Comparison of ENCODE assay signal across 21 cellular contexts in genomic region chr13:82678052-82678451, GRCh38.
A peak's percentile ranks its signal among the peaks of the same experiment; 100 is the strongest.
DNase-seq lines count a peak whose midpoint lies in the region; ATAC-seq and TF ChIP-seq lines count a peak whose summit lies in the region.
"Had no signal": no experiment of that assay in that cellular context is flagged by ENCODE, and none has a peak within 500 bp of the region (broad histone marks: within the 10 kb centered on the region; RNA-seq: fewer than 3 reads in every experiment).

No MANE protein-coding gene starts in this region.

- H3K4me1 ChIP-seq in Caco-2 = no peaks in the 10 kb centered on the region
- H3K4me1 ChIP-seq: BE2C, BLaER1 had no signal

- peak overlapping the region; percentile 41 for H2AFZ ChIP-seq in SU-DHL-6 (ENCODE audit: low read depth, low read length, severe bottlenecking)

- H3K4me2 ChIP-seq in SU-DHL-6 (ENCODE audit: low read depth, low read length, poor library complexity, severe bottlenecking) = no peak overlapping the region
- H3K4me2 ChIP-seq: BLaER1 had no signal

- H3F3A ChIP-seq in SU-DHL-6 (ENCODE audit: insufficient read depth) = no peaks in the 10 kb centered on the region

- no peak overlapping the region for H3K27ac ChIP-seq in SU-DHL-6 (ENCODE audit: low read depth, low read length)
- H3K27ac ChIP-seq: BLaER1 had no signal

- no peak overlapping the region for H3K27ac Mint-ChIP-seq in stimulated activated memory B cell treated with anti-CD40 and anti-IgM and Interleukin-4, amounts not matched to agents 10 μg/mL and 1 μg/mL and 100 μg/mL, for 72 hours
- H3K27ac Mint-ChIP-seq in immature natural killer cell (no peak overlapping the region), Caco-2 (ENCODE audit: unreplicated experiment) (no peak overlapping the region)
- H3K27ac Mint-ChIP-seq: CD14-positive monocyte; CD4-positive, alpha-beta memory T cell; CD4-positive, CD25-positive, alpha-beta regulatory T cell; CD8-positive, alpha-beta memory T cell had no signal

- H3K27me3 Mint-ChIP-seq in stimulated activated memory B cell treated with anti-CD40 and anti-IgM and Interleukin-4, amounts not matched to agents 10 μg/mL and 1 μg/mL and 100 μg/mL, for 72 hours = no peaks in the 10 kb centered on the region
- H3K27me3 Mint-ChIP-seq in immature natural killer cell (ENCODE audit: low read depth in 3 of 3) = peaks cover 0 to 2% (median 0%) of the 10 kb centered on the region in 3 donors
- H3K27me3 Mint-ChIP-seq in Caco-2 (ENCODE audit: insufficient read depth, unreplicated experiment) = no peaks in the 10 kb centered on the region
- H3K27me3 Mint-ChIP-seq: CD4-positive, alpha-beta memory T cell; CD4-positive, CD25-positive, alpha-beta regulatory T cell; CD8-positive, alpha-beta memory T cell had no signal

- H3K27me3 ChIP-seq in SU-DHL-6 (ENCODE audit: low read length) (no peaks in the 10 kb centered on the region), Caco-2 (replicated peaks; ENCODE audit: control insufficient read depth, insufficient read depth, low read length) (no peaks in the 10 kb centered on the region)
- H3K27me3 ChIP-seq: BE2C, BLaER1 had no signal

- peaks cover 3% of the 10 kb centered on the region for H3K9me3 Mint-ChIP-seq in stimulated activated memory B cell treated with anti-CD40 and anti-IgM and Interleukin-4, amounts not matched to agents 10 μg/mL and 1 μg/mL and 100 μg/mL, for 72 hours
- H3K9me3 Mint-ChIP-seq in immature natural killer cell = peaks cover 10 to 18% (median 12%) of the 10 kb centered on the region in 6 donors
- H3K9me3 Mint-ChIP-seq in Caco-2 (ENCODE audit: unreplicated experiment) = no peaks in the 10 kb centered on the region
- H3K9me3 Mint-ChIP-seq: CD8-positive, alpha-beta memory T cell had no signal

- no peaks in the 10 kb centered on the region for H3K9me2 ChIP-seq in SU-DHL-6 (replicated peaks; ENCODE audit: insufficient read depth, low read length)

- H3K4me3 Mint-ChIP-seq in stimulated activated memory B cell treated with anti-CD40 and anti-IgM and Interleukin-4, amounts not matched to agents 10 μg/mL and 1 μg/mL and 100 μg/mL, for 72 hours = no peak overlapping the region
- H3K4me3 Mint-ChIP-seq in immature natural killer cell = no peak overlapping the region
- H3K4me3 Mint-ChIP-seq in Caco-2 (ENCODE audit: unreplicated experiment) = no peak overlapping the region
- H3K4me3 Mint-ChIP-seq: CD14-positive monocyte; CD4-positive, alpha-beta memory T cell; CD4-positive, CD25-positive, alpha-beta regulatory T cell; CD8-positive, alpha-beta memory T cell had no signal

- H3K36me3 ChIP-seq in SU-DHL-6 (ENCODE audit: low read length) (no peaks in the 10 kb centered on the region), Caco-2 (ENCODE audit: control insufficient read depth, insufficient read depth, low read length) (no peaks in the 10 kb centered on the region)
- H3K36me3 ChIP-seq: BE2C, BLaER1 had no signal

- no peak overlapping the region for H3K9ac ChIP-seq in SU-DHL-6 (ENCODE audit: low read length)
- H3K9ac ChIP-seq: BLaER1 had no signal

- CTCF ChIA-PET in Caco-2 (lab: Charles Lee) = no interaction called here

- H3K9me3 ChIP-seq in SU-DHL-6 (ENCODE audit: insufficient read depth, low read length) = peaks cover 8% of the 10 kb centered on the region; the same call in 1 of the 2 replicates
- H3K9me3 ChIP-seq in Caco-2 = no peaks in the 10 kb centered on the region
- H3K9me3 ChIP-seq: BE2C, BLaER1 had no signal

- no peaks in the 10 kb centered on the region for H4K20me1 ChIP-seq in SU-DHL-6 (ENCODE audit: low read depth, low read length)
- H4K20me1 ChIP-seq: BLaER1 had no signal

- no peak for TF ChIP-seq CTCF in SU-DHL-6 (IDR thresholded peaks at IDR 0.05; ENCODE audit: insufficient read depth, low read length, poor library complexity, severe bottlenecking)
- no peak for TF ChIP-seq CTCF in Caco-2 (IDR thresholded peaks at IDR 0.05; ENCODE audit: insufficient read depth in 1 of 2, low read depth in 1 of 2, low read length in 1 of 2, severe bottlenecking in 1 of 2, unreplicated experiment in 1 of 2)

- H3K4me1 Mint-ChIP-seq in stimulated activated memory B cell treated with anti-CD40 and anti-IgM and Interleukin-4, amounts not matched to agents 10 μg/mL and 1 μg/mL and 100 μg/mL, for 72 hours = no peaks in the 10 kb centered on the region
- H3K4me1 Mint-ChIP-seq in immature natural killer cell (no peaks in the 10 kb centered on the region), Caco-2 (ENCODE audit: low read depth, unreplicated experiment) (no peaks in the 10 kb centered on the region)
- H3K4me1 Mint-ChIP-seq: CD14-positive monocyte; CD4-positive, alpha-beta memory T cell; CD4-positive, CD25-positive, alpha-beta regulatory T cell; CD8-positive, alpha-beta memory T cell had no signal

- H3K36me3 Mint-ChIP-seq in stimulated activated memory B cell treated with anti-CD40 and anti-IgM and Interleukin-4, amounts not matched to agents 10 μg/mL and 1 μg/mL and 100 μg/mL, for 72 hours = no peaks in the 10 kb centered on the region
- H3K36me3 Mint-ChIP-seq in immature natural killer cell (peaks cover 0 to 4% (median 0%) of the 10 kb centered on the region in 3 donors), Caco-2 (ENCODE audit: insufficient read depth, unreplicated experiment) (no peaks in the 10 kb centered on the region)
- H3K36me3 Mint-ChIP-seq: CD14-positive monocyte; CD4-positive, alpha-beta memory T cell; CD4-positive, CD25-positive, alpha-beta regulatory T cell; CD8-positive, alpha-beta memory T cell had no signal

- intact Hi-C loops in Caco-2 (cut with micrococcal nuclease; ENCODE audit: unreplicated experiment) = no loop called here

- peak; percentile 45 for ATAC-seq in stimulated activated memory B cell treated with anti-CD40 and anti-IgM and Interleukin-4, amounts not matched to agents 10 μg/mL and 1 μg/mL and 100 μg/mL, for 72 hours

- DNase-seq in MV-4-11 (lab: John Stamatoyannopoulos, UW) (peak; percentile 50), immature natural killer cell (no peak), Caco-2 (no peak), inferior parietal cortex (ENCODE audit: extremely low spot score) (no peak)
- DNase-seq in effector CD8-positive, alpha-beta T cell (lab: John Stamatoyannopoulos, UW) = no peak
- DNase-seq: 8988T; ACHN; BE2C; C1 segment of cervical spinal cord; Calu3; CD4-positive, alpha-beta memory T cell; CD4-positive, CD25-positive, alpha-beta regulatory T cell; CD8-positive, alpha-beta memory T cell; COR-L47; DMS79 treated with DMSO at 0.1 percent for 48 hours; EL; GDM1 had no signal

- H3K4me3 ChIP-seq in SU-DHL-6 (ENCODE audit: insufficient read depth, low read length, poor library complexity, severe bottlenecking) = no peak overlapping the region
- H3K4me3 ChIP-seq in Caco-2 (ENCODE audit: low read depth, low read length) = no peak overlapping the region
- H3K4me3 ChIP-seq: BLaER1 had no signal

- H3K79me2 ChIP-seq in SU-DHL-6 (ENCODE audit: insufficient read depth, low read length) = no peaks in the 10 kb centered on the region

- no TSS peak for BruUV-seq in Caco-2 (replicated peaks; lab: Mats Ljungman, UMichigan)

- POLR2A ChIA-PET in Caco-2 (lab: Charles Lee) = no interaction called here
